Comparison of ENCODE assay signal across 19 cellular contexts in genomic region chr4:123924536-123924935, GRCh38.
DNase-seq lines count a peak whose midpoint lies in the region; ATAC-seq and TF ChIP-seq lines count a peak whose summit lies in the region.
"Had no signal": no experiment of that assay in that cellular context is flagged by ENCODE, and none has a peak within 500 bp of the region (broad histone marks: within the 10 kb centered on the region; RNA-seq: fewer than 3 reads in every experiment).

No MANE protein-coding gene starts in this region.

- no peak for TF ChIP-seq RAD21 in IMR-90 (IDR thresholded peaks at IDR 0.05; ENCODE audit: low read length)

- no peak for TF ChIP-seq POLR2A in IMR-90 (IDR thresholded peaks at IDR 0.05; ENCODE audit: low read depth, low read length)

- H3K79me1 ChIP-seq in IMR-90 (ENCODE audit: low read depth in 1 of 2, low read length in 2 of 2) = no peaks in the 10 kb centered on the region
- no peaks in the 10 kb centered on the region for H3K79me1 ChIP-seq in neuronal stem cell (ENCODE audit: low read depth, low read length)

- H2BK12ac ChIP-seq in neuronal stem cell (ENCODE audit: low read length) = no peak overlapping the region

- H3K4ac ChIP-seq in IMR-90 (ENCODE audit: low read depth, low read length) (no peak overlapping the region), neuronal stem cell (ENCODE audit: low read length) (no peak overlapping the region)

- H3K27ac ChIP-seq in IMR-90 (ENCODE audit: insufficient read depth, low read length) (no peak overlapping the region), fibroblast of lung (ENCODE audit: insufficient read depth, low read length) (no peak overlapping the region), neuronal stem cell (replicated peaks; ENCODE audit: low read length) (no peak overlapping the region)
- H3K27ac ChIP-seq: C4-2B, SJCRH30 had no signal

- H3K36me3 ChIP-seq in IMR-90 (ENCODE audit: control insufficient read depth, insufficient read depth, low read length) = no peaks in the 10 kb centered on the region
- no peaks in the 10 kb centered on the region for H3K36me3 ChIP-seq in fibroblast of lung (ENCODE audit: control insufficient read depth, insufficient read depth, low read length)
- H3K36me3 ChIP-seq in neuronal stem cell (replicated peaks in 1 of 2; ENCODE audit: control insufficient read depth in 2 of 2, insufficient read depth in 2 of 2, low read length in 2 of 2) = no peaks in the 10 kb centered on the region
- H3K36me3 ChIP-seq: SJCRH30 had no signal

- CTCF ChIA-PET in IMR-90 (lab: Yijun Ruan, JAX) = no interaction called here

- H3K18ac ChIP-seq in IMR-90 (ENCODE audit: low read depth, low read length) (no peak overlapping the region; the same call in 1 of the 2 replicates), neuronal stem cell (ENCODE audit: low read length) (no peak overlapping the region)

- H2BK15ac ChIP-seq in IMR-90 (ENCODE audit: low read depth, low read length) = no peak overlapping the region
- H2BK15ac ChIP-seq in neuronal stem cell (ENCODE audit: low read length) = no peak overlapping the region

- no peak overlapping the region for H4K5ac ChIP-seq in IMR-90 (ENCODE audit: low read depth, low read length)

- in situ Hi-C loops in IMR-90 (cut with MboI; ENCODE audit: low sequenced_read_pairs) = no loop called here
- in situ Hi-C loops in astrocyte of the spinal cord (cut with HindIII; ENCODE audit: low sequenced_read_pairs) = no loop called here

- H3K4me3 ChIP-seq in IMR-90 (ENCODE audit: insufficient read depth, low read depth, low read length) (no peak overlapping the region), astrocyte of the spinal cord (ENCODE audit: low read depth, low read length) (no peak overlapping the region), fibroblast of lung (replicated peaks in 1 of 4; ENCODE audit: control extremely low read depth in 1 of 4, insufficient read depth in 1 of 4, low read depth in 3 of 4, low read length in 4 of 4) (no peak overlapping the region), neuronal stem cell (ENCODE audit: low read length in 2 of 2) (no peak overlapping the region)
- H3K4me3 ChIP-seq: SJCRH30 had no signal

- H3K9me3 ChIP-seq in IMR-90 (ENCODE audit: control insufficient read depth, insufficient read depth, low read length) (no peaks in the 10 kb centered on the region), fibroblast of lung (ENCODE audit: control insufficient read depth, insufficient read depth, low read depth, low read length) (no peaks in the 10 kb centered on the region), neuronal stem cell (replicated peaks in 1 of 2; ENCODE audit: control insufficient read depth in 2 of 2, insufficient read depth in 1 of 2, low read depth in 1 of 2, low read length in 2 of 2) (peaks cover 2% of the 10 kb centered on the region in 2 donors)

- no peak overlapping the region for H2AK9ac ChIP-seq in IMR-90 (replicated peaks; ENCODE audit: low read depth, low read length, poor library complexity)

- H2AFZ ChIP-seq in IMR-90 (replicated peaks; ENCODE audit: low read length, poor library complexity) (no peak overlapping the region), fibroblast of lung (ENCODE audit: low read length) (peak overlapping the region; percentile 34), neuronal stem cell (ENCODE audit: low read length) (peak overlapping the region; percentile 2)

- ATAC-seq in IMR-90 (ENCODE audit: low read depth) (no peak), HG03175 (IDR thresholded peaks at IDR 0.05; ENCODE audit: unreplicated experiment) (no peak), HG03378 (IDR thresholded peaks at IDR 0.05; ENCODE audit: unreplicated experiment) (no peak), HG03521 (IDR thresholded peaks at IDR 0.05; ENCODE audit: unreplicated experiment) (no peak)
- ATAC-seq: HCT116, HepG2, PC-3 had no signal

- no peak overlapping the region for H2BK20ac ChIP-seq in IMR-90 (ENCODE audit: low read depth, low read length)

- no peak for TF ChIP-seq CTCF in IMR-90 (conservative IDR thresholded peaks at IDR 0.05; ENCODE audit: low read depth, low read length)
- TF ChIP-seq CTCF in astrocyte of the spinal cord (IDR thresholded peaks at IDR 0.05; ENCODE audit: low read depth, low read length) = no peak
- no peak for TF ChIP-seq CTCF in fibroblast of lung (conservative IDR thresholded peaks at IDR 0.05 in 1 of 2, IDR thresholded peaks at IDR 0.05 in 1 of 2; ENCODE audit: low read depth in 1 of 2, low read length in 2 of 2)

- no TSS peak for BruUV-seq in IMR-90 (replicated peaks; lab: Mats Ljungman, UMichigan)

- WGBS in IMR-90 (ENCODE audit: extremely low coverage in 2 of 2, insufficient read length in 1 of 2), 2 experiments = 80% methylated on average over 1 of the region's 3 CpGs; no CpG with 5 or more reads in 1 of the 2 experiments
- no CpG with 5 or more reads among the region's 3 CpGs for WGBS in neuronal stem cell (ENCODE audit: extremely low coverage in 2 of 2, insufficient read length in 2 of 2, insufficient replicate concordance in 1 of 2), 2 donors

- H4K20me1 ChIP-seq in IMR-90 (ENCODE audit: insufficient read depth, low read length) (no peaks in the 10 kb centered on the region), fibroblast of lung (ENCODE audit: control insufficient read depth, extremely low read depth, insufficient read depth, low read length) (no peaks in the 10 kb centered on the region)

- H4K8ac ChIP-seq in IMR-90 (ENCODE audit: low read depth in 2 of 2, low read length in 2 of 2) (no peak overlapping the region), neuronal stem cell (ENCODE audit: low read depth, low read length) (no peak overlapping the region)

- H2BK5ac ChIP-seq in IMR-90 (ENCODE audit: low read depth, low read length, poor library complexity, severe bottlenecking) (no peak overlapping the region), neuronal stem cell (ENCODE audit: low read length) (no peak overlapping the region)

- no peak overlapping the region for H3K9ac ChIP-seq in IMR-90 (ENCODE audit: low read depth, low read length)
- H3K9ac ChIP-seq in fibroblast of lung (ENCODE audit: insufficient read depth, low read length) = no peak overlapping the region
- no peak overlapping the region for H3K9ac ChIP-seq in neuronal stem cell (ENCODE audit: low read depth, low read length, poor library complexity)

- no peaks in the 10 kb centered on the region for H3K79me2 ChIP-seq in fibroblast of lung (ENCODE audit: control insufficient read depth, insufficient read depth, low read length)

- no peak overlapping the region for H3K4me2 ChIP-seq in IMR-90 (ENCODE audit: low read depth, low read length)
- no peak overlapping the region for H3K4me2 ChIP-seq in fibroblast of lung (ENCODE audit: extremely low read depth, insufficient read depth, low read length)
- H3K4me2 ChIP-seq in neuronal stem cell (ENCODE audit: insufficient read depth, low read length, poor library complexity, severe bottlenecking) = no peak overlapping the region

- peak; percentile 12 for DNase-seq in IMR-90
- peak; percentile 22 for DNase-seq in astrocyte of the spinal cord (ENCODE audit: low read depth, low spot score)
- DNase-seq in fibroblast of lung (ENCODE audit: low read depth in 2 of 2) = peak in 1 of 2 donors; percentile 67
- DNase-seq in neuronal stem cell (ENCODE audit: low spot score) = no peak
- DNase-seq in NCI-H1092 treated with DMSO at 0.1 percent for 48 hours (lab: John Stamatoyannopoulos, UW) = no peak
- DNase-seq: DMS 273 treated with DMSO at 0.1 percent for 48 hours, GDM1, NCI-H1417 treated with DMSO at 0.1 percent for 48 hours, NCI-H2029, NCI-H2171 treated with DMSO at 0.1 percent for 48 hours, NCI-H748 treated with DMSO at 0.1 percent for 48 hours, PC-3, SJCRH30 had no signal

- H3K23ac ChIP-seq in IMR-90 (ENCODE audit: low read depth, low read length) (no peak overlapping the region), neuronal stem cell (ENCODE audit: low read depth, low read length, poor library complexity) (no peak overlapping the region)

- H3K4me1 ChIP-seq in IMR-90 (ENCODE audit: control insufficient read depth, insufficient read depth, low read length) = no peaks in the 10 kb centered on the region
- no peaks in the 10 kb centered on the region for H3K4me1 ChIP-seq in fibroblast of lung (ENCODE audit: control insufficient read depth, extremely low read depth, insufficient read depth, low read length)
- H3K4me1 ChIP-seq in neuronal stem cell (ENCODE audit: control insufficient read depth in 2 of 2, insufficient read depth in 1 of 2, low read depth in 1 of 2, low read length in 2 of 2) = peaks cover 0 to 2% of the 10 kb centered on the region in 2 donors

- H4K91ac ChIP-seq in IMR-90 (ENCODE audit: insufficient read depth, low read depth, low read length) (no peak overlapping the region), neuronal stem cell (ENCODE audit: low read depth, low read length, poor library complexity) (no peak overlapping the region)

- POLR2A ChIA-PET in IMR-90 (lab: Charles Lee; ENCODE audit: unreplicated experiment) = no interaction called here

- no peak overlapping the region for H2BK120ac ChIP-seq in IMR-90 (ENCODE audit: low read depth, low read length)
- H2BK120ac ChIP-seq in neuronal stem cell (ENCODE audit: low read depth, low read length) = no peak overlapping the region

- dilution Hi-C loops in IMR-90 (cut with HindIII; ENCODE audit: low sequenced_read_pairs, unreplicated experiment) = no loop called here

- H2AK5ac ChIP-seq in IMR-90 (ENCODE audit: low read depth, low read length) (no peak overlapping the region), neuronal stem cell (ENCODE audit: low read depth, low read length) (no peak overlapping the region)

- no peaks in the 10 kb centered on the region for H3K9me1 ChIP-seq in IMR-90 (ENCODE audit: insufficient read depth, low read length)

- H3K14ac ChIP-seq in IMR-90 (replicated peaks; ENCODE audit: low read depth, low read length) = 0 out of 2 replicates have a peak overlapping the region, but pooled peaks have one; percentile 0
- H3K14ac ChIP-seq in neuronal stem cell (ENCODE audit: low read length) = no peak overlapping the region

- H3K27me3 ChIP-seq in IMR-90 (ENCODE audit: control insufficient read depth, insufficient read depth, low read length) = no peaks in the 10 kb centered on the region
- H3K27me3 ChIP-seq in fibroblast of lung (ENCODE audit: control insufficient read depth, insufficient read depth, low read length) = no peaks in the 10 kb centered on the region
- no peaks in the 10 kb centered on the region for H3K27me3 ChIP-seq in neuronal stem cell (ENCODE audit: control insufficient read depth in 3 of 3, insufficient read depth in 3 of 3, low read depth in 1 of 3, low read length in 3 of 3)
- H3K27me3 ChIP-seq: SJCRH30 had no signal

- intact Hi-C loops in IMR-90 (cut with micrococcal nuclease) = no loop called here

- no peak overlapping the region for H3K56ac ChIP-seq in IMR-90 (ENCODE audit: extremely low read depth, insufficient read depth, low read length)

TF ChIP-seq in IMR-90, 13 proteins besides CTCF, POLR2A, EP300 and RAD21 (continues in another document):
- TF ChIP-seq BHLHE40 (IDR thresholded peaks at IDR 0.05; ENCODE audit: low read depth, low read length) (no peak), SMC3 (IDR thresholded peaks at IDR 0.05; ENCODE audit: low read depth, low read length) (no peak), CEBPB (IDR thresholded peaks at IDR 0.05; ENCODE audit: low read depth, low read length) (no peak)

Comparison
In these comparisons a context has a peak if more than half of its experiments do, and no peak if none do; other contexts are left out.
1. DNase-seq: peak in IMR-90 (single experiment) and astrocyte of the spinal cord (single experiment); none in neuronal stem cell (single experiment) and NCI-H1092 treated with DMSO at 0.1 percent for 48 hours (single experiment).